In genomic region chr1:245797592-245798366, GRCh38 we compare ENCODE assay signal across 10 cellular contexts.
DNase-seq lines count a peak whose midpoint lies in the region; ATAC-seq and TF ChIP-seq lines count a peak whose summit lies in the region.
"Had no signal": no experiment of that assay in that cellular context is flagged by ENCODE, and none has a peak within 500 bp of the region (broad histone marks: within the 10 kb centered on the region; RNA-seq: fewer than 3 reads in every experiment).

No MANE protein-coding gene starts in this region.

- H3K27me3 ChIP-seq in Caco-2 (replicated peaks; ENCODE audit: control insufficient read depth, insufficient read depth, low read length) (no peaks in the 10 kb centered on the region), HL-60 (ENCODE audit: insufficient read depth, poor library complexity, severe bottlenecking) (no peaks in the 10 kb centered on the region), colonic mucosa (no peaks in the 10 kb centered on the region)
- H3K27me3 ChIP-seq: transverse colon had no signal

- POLR2A ChIA-PET in Caco-2 (lab: Charles Lee), result no interaction called here

- no peak overlapping the region for H3K4me3 Mint-ChIP-seq in Caco-2 (ENCODE audit: unreplicated experiment)

- CTCF ChIA-PET in Caco-2 (lab: Charles Lee), result interaction anchor here (0.6 kb wide), 1 partner anchor 580 kb away, joined by 3 read pairs; no protein-coding TSS in a partner anchor

- H3K36me3 Mint-ChIP-seq in Caco-2 (ENCODE audit: insufficient read depth, unreplicated experiment), result no peaks in the 10 kb centered on the region

- no TSS peak for BruUV-seq in Caco-2 (replicated peaks; lab: Mats Ljungman, UMichigan)

- no peaks in the 10 kb centered on the region for H3K27me3 Mint-ChIP-seq in Caco-2 (ENCODE audit: insufficient read depth, unreplicated experiment)

- TF ChIP-seq CTCF in Caco-2 (IDR thresholded peaks at IDR 0.05; ENCODE audit: insufficient read depth in 1 of 2, low read depth in 1 of 2, low read length in 1 of 2, severe bottlenecking in 1 of 2, unreplicated experiment in 1 of 2) (peak in 1 of 2 experiments; percentile 20), HL-60 (IDR thresholded peaks at IDR 0.05; ENCODE audit: insufficient read depth, low read length) (peak; percentile 3), VCaP (conservative IDR thresholded peaks at IDR 0.05) (peak; percentile 25; the same call in 1 of the 2 replicates), colonic mucosa (IDR thresholded peaks at IDR 0.05) (no peak)

- peak overlapping the region; percentile 23 for H3K27ac Mint-ChIP-seq in Caco-2 (ENCODE audit: unreplicated experiment)

- DNase-seq in Caco-2 (no peak), HL-60 (ENCODE audit: low read depth in 1 of 2, low spot score in 1 of 2) (peak in 1 of 2 experiments; percentile 44), islet precursor cell (peak; percentile 53), colonic mucosa (no peak), T1000 (lab: John Stamatoyannopoulos, UW) (no peak)
- DNase-seq: NCI-H2081, transverse colon had no signal

- no peaks in the 10 kb centered on the region for H3K9me3 Mint-ChIP-seq in Caco-2 (ENCODE audit: unreplicated experiment)

- H3K36me3 ChIP-seq in Caco-2 (ENCODE audit: control insufficient read depth, insufficient read depth, low read length) (no peaks in the 10 kb centered on the region; the same call in 1 of the 2 replicates), colonic mucosa (no peaks in the 10 kb centered on the region)
- H3K36me3 ChIP-seq: transverse colon had no signal

- H3K27ac ChIP-seq in HL-60 (replicated peaks) (no peak overlapping the region), VCaP (no peak overlapping the region), colonic mucosa (no peak overlapping the region)
- H3K27ac ChIP-seq: transverse colon had no signal

- intact Hi-C loops in Caco-2 (cut with micrococcal nuclease; ENCODE audit: unreplicated experiment) (no loop called here), colonic mucosa (cut with DNase I) (no loop called here)

- H3K4me3 ChIP-seq in Caco-2 (ENCODE audit: low read depth, low read length) (no peak overlapping the region), HL-60 (replicated peaks; ENCODE audit: insufficient read depth, low read length) (no peak overlapping the region), colonic mucosa (no peak overlapping the region)
- H3K4me3 ChIP-seq: transverse colon had no signal

- ATAC-seq in GM21515 (IDR thresholded peaks at IDR 0.05; ENCODE audit: unreplicated experiment) (no peak), GM21528 (IDR thresholded peaks at IDR 0.05; ENCODE audit: low FRiP score, unreplicated experiment) (no peak)

- no peaks in the 10 kb centered on the region for H3K4me1 Mint-ChIP-seq in Caco-2 (ENCODE audit: low read depth, unreplicated experiment)

- no peaks in the 10 kb centered on the region for H3K4me1 ChIP-seq in Caco-2
- no peaks in the 10 kb centered on the region for H3K4me1 ChIP-seq in colonic mucosa
- H3K4me1 ChIP-seq: transverse colon had no signal

- H3K9me3 ChIP-seq in Caco-2 (no peaks in the 10 kb centered on the region), colonic mucosa (no peaks in the 10 kb centered on the region)
- H3K9me3 ChIP-seq: transverse colon had no signal

- no peak overlapping the region for H3K9ac ChIP-seq in colonic mucosa (ENCODE audit: low read depth in 2 of 2, low read length in 2 of 2)
